ENCODE assay signal across 16 cellular contexts in the genomic region with DNA sequence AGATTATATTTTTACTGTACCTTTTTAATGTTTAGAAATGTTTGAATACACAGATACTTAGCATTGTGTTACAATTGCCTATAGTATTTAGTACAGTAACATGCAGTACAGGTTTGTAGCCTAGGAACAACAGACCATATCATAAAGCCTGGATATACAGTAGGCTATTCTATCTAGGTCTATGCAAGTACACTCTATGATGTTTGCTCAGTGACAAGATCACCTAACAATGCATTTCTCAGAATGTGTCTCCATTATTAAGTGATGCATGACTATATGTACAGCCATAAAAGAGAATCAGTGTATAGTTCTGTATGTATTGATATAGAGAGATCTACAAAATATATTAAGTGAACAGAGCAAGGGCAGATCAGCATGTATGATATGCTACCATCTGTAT.
DNase-seq lines count a peak whose midpoint lies in the region; ATAC-seq lines count a peak whose summit lies in the region.
"Had no signal": no experiment of that assay in that cellular context is flagged by ENCODE, and none has a peak within 500 bp of the region (broad histone marks: within the 10 kb centered on the region; RNA-seq: fewer than 3 reads in every experiment).

No MANE protein-coding gene starts in this region.

- intact Hi-C loops in left colon (cut with DNase I, micrococcal nuclease): no loop called here

- DNase-seq in NCI-H1417 (lab: John Stamatoyannopoulos, UW): peak in 2 of 3 experiments; percentile 1 to 19
- DNase-seq in NCI-H1417 treated with DMSO at 0.1 percent for 48 hours (lab: John Stamatoyannopoulos, UW): no peak
- peak; percentile 91 for DNase-seq in DMS53 treated with DMSO at 0.1 percent for 48 hours (lab: John Stamatoyannopoulos, UW; ENCODE audit: unreplicated experiment)
- DNase-seq in NCI-H69 (lab: John Stamatoyannopoulos, UW): peak; percentile 0
- DNase-seq in left colon: no peak
- no peak for DNase-seq in Ammon's horn (ENCODE audit: low spot score)
- no peak for DNase-seq in KBM-7
- DNase-seq: AML-193; CD8-positive, alpha-beta T cell; COR-L47; DMS 273 treated with DMSO at 0.1 percent for 48 hours; DMS79; GDM1; H9; IMR-90 had no signal

- in situ Hi-C loops in KBM-7 (cut with MboI; ENCODE audit: low pct_unique_long_range_greater_than_20kb, low sequenced_read_pairs): no loop called here

- peak; percentile 25 for ATAC-seq in left colon
- ATAC-seq: A549; CD8-positive, alpha-beta T cell had no signal

Comparison
In these comparisons a context has a peak if more than half of its experiments do, and no peak if none do; other contexts are left out.
1. DNase-seq: peak in NCI-H1417 (2 of 3), DMS53 treated with DMSO at 0.1 percent for 48 hours (single experiment) and NCI-H69 (single experiment); none in NCI-H1417 treated with DMSO at 0.1 percent for 48 hours (single experiment), left colon (0 of 2), Ammon's horn (single experiment) and KBM-7 (single experiment).